Comparison of ENCODE assay signal across 12 cellular contexts in the genomic region with DNA sequence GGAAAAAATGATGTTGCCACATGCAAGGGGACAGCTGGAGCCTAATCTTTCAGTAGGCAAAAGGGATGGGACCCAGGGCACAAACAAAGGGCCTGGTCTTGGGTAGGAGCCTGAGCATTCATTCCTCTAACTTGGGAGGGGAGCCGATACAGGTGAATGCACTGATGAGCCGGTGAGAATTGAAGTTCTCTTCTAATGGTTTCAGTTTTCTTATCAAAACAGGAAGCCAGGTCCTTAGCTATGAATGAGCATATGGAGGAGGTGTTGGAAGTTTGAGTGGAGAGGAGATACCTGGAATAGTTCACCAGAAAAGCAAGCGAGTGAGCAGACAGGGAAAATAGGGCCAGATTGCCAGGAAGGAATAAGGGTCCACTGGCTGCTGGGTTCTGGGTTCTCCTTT. TPM values are rescaled to one million over a fixed set of nuclear protein-coding genes. Genes with fewer than 3 reads are reported as not detected.
DNase-seq lines count a peak whose midpoint lies in the region; ATAC-seq, FAIRE-seq and TF ChIP-seq lines count a peak whose summit lies in the region.
"Had no signal": no experiment of that assay in that cellular context is flagged by ENCODE, and none has a peak within 500 bp of the region (broad histone marks: within the 10 kb centered on the region; RNA-seq: fewer than 3 reads in every experiment).

No MANE protein-coding gene starts in this region.

- H3K27me3 ChIP-seq in pancreas: no peaks in the 10 kb centered on the region

- no peaks in the 10 kb centered on the region for H3K4me1 ChIP-seq in pancreas

- H3K27ac ChIP-seq in pancreas: no peak overlapping the region
- H3K27ac ChIP-seq: coronary artery, KMS-11 had no signal

- intact Hi-C loops in activated naive CD4-positive, alpha-beta T cell treated with anti-CD3 and anti-CD28 coated beads for 36 hours (cut with micrococcal nuclease): loop anchor here (10.0 kb wide), 1 partner anchor 1579 kb away; no protein-coding TSS in a partner anchor
- intact Hi-C loops in pancreas (cut with DNase I): no loop called here

- ATAC-seq in HG02588 (IDR thresholded peaks at IDR 0.05; ENCODE audit: unreplicated experiment) (peak; percentile 42), pancreas (no peak)
- no peak for ATAC-seq in stimulated activated naive CD8-positive, alpha-beta T cell treated with anti-CD3 and anti-CD28 coated beads, Interleukin-15, amount 100 ng/mL, for 72 hours

- CTCF ChIA-PET in activated naive CD4-positive, alpha-beta T cell treated with anti-CD3 and anti-CD28 coated beads for 36 hours (lab: Charles Lee): interaction anchor here (0.8 kb wide), 1 partner anchor 9 kb away, joined by 4 read pairs; no protein-coding TSS in a partner anchor

- no peaks in the 10 kb centered on the region for H3K9me3 Mint-ChIP-seq in activated naive CD4-positive, alpha-beta T cell treated with anti-CD3 and anti-CD28 coated beads for 36 hours
- no peaks in the 10 kb centered on the region for H3K9me3 Mint-ChIP-seq in stimulated activated naive CD8-positive, alpha-beta T cell treated with anti-CD3 and anti-CD28 coated beads, Interleukin-15, amount 100 ng/mL, for 72 hours
- H3K9me3 Mint-ChIP-seq in glutamatergic neuron (ENCODE audit: unreplicated experiment): no peaks in the 10 kb centered on the region

- no peak overlapping the region for H3K4me3 Mint-ChIP-seq in activated naive CD4-positive, alpha-beta T cell treated with anti-CD3 and anti-CD28 coated beads for 36 hours
- H3K4me3 Mint-ChIP-seq in stimulated activated naive CD8-positive, alpha-beta T cell treated with anti-CD3 and anti-CD28 coated beads, Interleukin-15, amount 100 ng/mL, for 72 hours: peak overlapping the region; percentile 66 to 77
- no peak overlapping the region for H3K4me3 Mint-ChIP-seq in glutamatergic neuron (ENCODE audit: unreplicated experiment)

- WGBS in pancreas, 2 donors: 87 to 95% methylated on average over 3 of the region's 3 CpGs

- FAIRE-seq in pancreas (lab: Jason Lieb, UNC): no peak
- no peak for FAIRE-seq in RCC 7860 (lab: Jason Lieb, UNC)

- H3K36me3 Mint-ChIP-seq in activated naive CD4-positive, alpha-beta T cell treated with anti-CD3 and anti-CD28 coated beads for 36 hours (ENCODE audit: low read depth): peaks cover 6% of the 10 kb centered on the region
- H3K36me3 Mint-ChIP-seq in glutamatergic neuron (ENCODE audit: unreplicated experiment): no peaks in the 10 kb centered on the region

- H3K9me3 ChIP-seq in pancreas: no peaks in the 10 kb centered on the region

- DNase-seq in activated naive CD4-positive, alpha-beta T cell treated with anti-CD3 and anti-CD28 coated beads for 36 hours: no peak
- DNase-seq in activated naive CD4-positive, alpha-beta T cell (lab: John Stamatoyannopoulos, UW): no peak
- DNase-seq in NCI-H2029 treated with DMSO at 0.1 percent for 48 hours (lab: John Stamatoyannopoulos, UW): peak; percentile 48
- no peak for DNase-seq in stimulated activated naive CD8-positive, alpha-beta T cell treated with anti-CD3 and anti-CD28 coated beads, Interleukin-15, amount 100 ng/mL, for 72 hours
- DNase-seq in pancreas: no peak
- no peak for DNase-seq in RCC 7860 (ENCODE audit: low spot score)
- no peak for DNase-seq in glutamatergic neuron
- DNase-seq: activated CD4-positive, alpha-beta T cell treated with anti-CD3 and anti-CD28 coated beads, Interleukin-2, amount 50 U/mL, for 1 hour had no signal

- peak overlapping the region; percentile 50 for H3K27ac Mint-ChIP-seq in activated naive CD4-positive, alpha-beta T cell treated with anti-CD3 and anti-CD28 coated beads for 36 hours
- H3K27ac Mint-ChIP-seq in stimulated activated naive CD8-positive, alpha-beta T cell treated with anti-CD3 and anti-CD28 coated beads, Interleukin-15, amount 100 ng/mL, for 72 hours: peak overlapping the region in 1 of 2 donors; percentile 80
- H3K27ac Mint-ChIP-seq in glutamatergic neuron (ENCODE audit: unreplicated experiment): no peak overlapping the region

- no peaks in the 10 kb centered on the region for H3K27me3 Mint-ChIP-seq in activated naive CD4-positive, alpha-beta T cell treated with anti-CD3 and anti-CD28 coated beads for 36 hours (ENCODE audit: low read depth)
- H3K27me3 Mint-ChIP-seq in stimulated activated naive CD8-positive, alpha-beta T cell treated with anti-CD3 and anti-CD28 coated beads, Interleukin-15, amount 100 ng/mL, for 72 hours: no peaks in the 10 kb centered on the region
- no peaks in the 10 kb centered on the region for H3K27me3 Mint-ChIP-seq in glutamatergic neuron (ENCODE audit: unreplicated experiment)

- H3K4me3 ChIP-seq in pancreas: no peak overlapping the region
- H3K4me3 ChIP-seq: coronary artery had no signal

- H3K4me1 Mint-ChIP-seq in activated naive CD4-positive, alpha-beta T cell treated with anti-CD3 and anti-CD28 coated beads for 36 hours (ENCODE audit: low read depth): peaks cover 60% of the 10 kb centered on the region
- H3K4me1 Mint-ChIP-seq in stimulated activated naive CD8-positive, alpha-beta T cell treated with anti-CD3 and anti-CD28 coated beads, Interleukin-15, amount 100 ng/mL, for 72 hours: peaks cover 62% of the 10 kb centered on the region
- H3K4me1 Mint-ChIP-seq in glutamatergic neuron (ENCODE audit: low read depth, unreplicated experiment): peaks cover 2% of the 10 kb centered on the region

- TF ChIP-seq CTCF in pancreas (IDR thresholded peaks at IDR 0.05): no peak
- no peak for TF ChIP-seq CTCF in glutamatergic neuron (IDR thresholded peaks at IDR 0.05; ENCODE audit: partially characterized antibody, unreplicated experiment)

- H3K36me3 ChIP-seq in pancreas: no peaks in the 10 kb centered on the region

RNA-seq across cellular contexts. Expression of a gene that starts 10.1 kb away (rescaled TPM):
- total RNA-seq in activated naive CD4-positive, alpha-beta T cell treated with anti-CD3 and anti-CD28 coated beads for 36 hours: 10 to 100 TPM; 11.9 to 12.9 TPM
- 1 to 10 TPM in 5 of 6 donors, under 1 TPM in 1; 0.98 to 3.4 (median 2.4) TPM for total RNA-seq in pancreas
- 1 to 10 TPM; 1.3 to 6.4 TPM for polyA plus RNA-seq in pancreas
- 0.20 TPM for total RNA-seq in glutamatergic neuron (ENCODE audit: unreplicated experiment)
- total RNA-seq: osteocyte had no signal

Comparison
In these comparisons a context has a peak if more than half of its experiments do, and no peak if none do; other contexts are left out.
1. H3K4me3 Mint-ChIP-seq: peak in stimulated activated naive CD8-positive, alpha-beta T cell treated with anti-CD3 and anti-CD28 coated beads, Interleukin-15, amount 100 ng/mL, for 72 hours (2 of 2); none in activated naive CD4-positive, alpha-beta T cell treated with anti-CD3 and anti-CD28 coated beads for 36 hours (single experiment) and glutamatergic neuron (single experiment).